In genomic region chrY:6401871-6402270, GRCh38 we compare ENCODE assay signal across 2 cellular contexts.
DNase-seq lines count a peak whose midpoint lies in the region; ATAC-seq and FAIRE-seq lines count a peak whose summit lies in the region.
"Not testable (repeated sequence)": the region's sequence is repeated elsewhere in the genome, so short reads cannot be mapped to it uniquely, and the experiment has no call there.

No MANE protein-coding gene starts in this region.

- FAIRE-seq in small intestine (lab: Jason Lieb, UNC): peak; percentile 84

- H3K27me3 ChIP-seq in small intestine (ENCODE audit: control insufficient read depth in 2 of 2, insufficient read depth in 2 of 2, low read length in 2 of 2): not testable (repeated sequence)

- H3K9me3 ChIP-seq in small intestine (ENCODE audit: control insufficient read depth, low read depth): not testable (repeated sequence)

- not testable (repeated sequence) for DNase-seq in left lobe of liver (ENCODE audit: low spot score); small intestine

- H3K4me3 ChIP-seq in small intestine (ENCODE audit: low read depth in 1 of 2, low read length in 2 of 2): not testable (repeated sequence)

- H3K27ac ChIP-seq in small intestine (ENCODE audit: low read depth in 1 of 2, low read length in 1 of 2): not testable (repeated sequence)

- H3K36me3 ChIP-seq in small intestine (ENCODE audit: control insufficient read depth in 2 of 2, insufficient read depth in 2 of 2, low read length in 2 of 2): not testable (repeated sequence)

- not testable (repeated sequence) for H3K4me1 ChIP-seq in small intestine (ENCODE audit: control insufficient read depth in 2 of 2, insufficient read depth in 1 of 2, low read depth in 1 of 2, low read length in 1 of 2)

- ATAC-seq in left lobe of liver: peak; percentile 89

- WGBS in small intestine, 3 donors: no CpG with 5 or more reads among the region's 2 CpGs
